ENCODE assay signal across 8 cellular contexts in genomic region chr21:39386194-39386593, GRCh38. TPM values are rescaled to one million over a fixed set of nuclear protein-coding genes. Genes with fewer than 3 reads are reported as not detected.
A peak's percentile ranks its signal among the peaks of the same experiment; 100 is the strongest.
DNase-seq lines count a peak whose midpoint lies in the region; ATAC-seq and TF ChIP-seq lines count a peak whose summit lies in the region.

No MANE protein-coding gene starts in this region.

- H3K4me1 Mint-ChIP-seq in activated T-cell treated with anti-CD3 and anti-CD28 coated beads, Interleukin-2, amount 50 U/mL, for 24 hours (ENCODE audit: low read depth), result peaks cover 48% of the 10 kb centered on the region
- peaks cover 48 to 56% of the 10 kb centered on the region in 2 donors for H3K4me1 Mint-ChIP-seq in immature natural killer cell

- H3K9ac ChIP-seq in adipocyte (ENCODE audit: low read length), result peak overlapping the region; percentile 86

- no peaks in the 10 kb centered on the region for H3K9me3 Mint-ChIP-seq in activated T-cell treated with anti-CD3 and anti-CD28 coated beads, Interleukin-2, amount 50 U/mL, for 24 hours
- no peaks in the 10 kb centered on the region for H3K9me3 Mint-ChIP-seq in immature natural killer cell

- peak overlapping the region; percentile 85 for H3K27ac Mint-ChIP-seq in activated T-cell treated with anti-CD3 and anti-CD28 coated beads, Interleukin-2, amount 50 U/mL, for 24 hours
- H3K27ac Mint-ChIP-seq in immature natural killer cell, result peak overlapping the region in 5 of 6 donors; percentile 51 to 72 (median 62)

- peaks cover 13% of the 10 kb centered on the region for H3K36me3 Mint-ChIP-seq in activated T-cell treated with anti-CD3 and anti-CD28 coated beads, Interleukin-2, amount 50 U/mL, for 24 hours (ENCODE audit: low read depth)
- H3K36me3 Mint-ChIP-seq in immature natural killer cell, result peaks cover 0 to under 1% (median 0%) of the 10 kb centered on the region in 3 donors

- in situ Hi-C loops in GM13977 (cut with MboI; ENCODE audit: low pct_unique_long_range_greater_than_20kb, low sequenced_read_pairs, unreplicated experiment), result loop anchor here (25.0 kb wide), 1 partner anchor 199 kb away; the partner anchor contains the start of gene PSMG1

- DNase-seq in activated T-cell treated with anti-CD3 and anti-CD28 coated beads, Interleukin-2, amount 50 U/mL, for 24 hours, result peak; percentile 40
- DNase-seq in activated T-cell treated with anti-CD3 and anti-CD28 coated beads for 4 hours (no peak), adipocyte (ENCODE audit: low read depth) (peak; percentile 47), immature natural killer cell (no peak), substantia nigra (lab: John Stamatoyannopoulos, UW) (peak in 29 of 49 donors; percentile 7 to 75 (median 33)), GM13977 (ENCODE audit: low spot score) (no peak), NCI-H146 treated with DMSO at 0.1 percent for 48 hours (lab: John Stamatoyannopoulos, UW; ENCODE audit: unreplicated experiment) (no peak)

- H3K27me3 Mint-ChIP-seq in activated T-cell treated with anti-CD3 and anti-CD28 coated beads, Interleukin-2, amount 50 U/mL, for 24 hours, result no peaks in the 10 kb centered on the region
- peaks cover 4 to 8% (median 5%) of the 10 kb centered on the region in 3 donors for H3K27me3 Mint-ChIP-seq in immature natural killer cell (ENCODE audit: low read depth in 3 of 3)

- ATAC-seq in HG03342 (IDR thresholded peaks at IDR 0.05; ENCODE audit: unreplicated experiment), result no peak

- H3K36me3 ChIP-seq in adipocyte (ENCODE audit: control insufficient read depth, insufficient read depth, low read length, severe bottlenecking), result peaks cover 4% of the 10 kb centered on the region

- no peaks in the 10 kb centered on the region for H3K27me3 ChIP-seq in adipocyte (replicated peaks; ENCODE audit: control insufficient read depth, insufficient read depth, low read length)

- peak overlapping the region; percentile 79 for H3K4me3 ChIP-seq in adipocyte (ENCODE audit: low read length)

- peaks cover 35% of the 10 kb centered on the region for H3K4me1 ChIP-seq in adipocyte (ENCODE audit: control insufficient read depth, insufficient read depth, low read length)

- peak overlapping the region; percentile 70 for H3K27ac ChIP-seq in substantia nigra (ENCODE audit: low read depth, low read length, poor library complexity, severe bottlenecking)

- TF ChIP-seq CTCF in GM13977 (IDR thresholded peaks at IDR 0.05; ENCODE audit: extremely low read depth, insufficient read depth, missing control alignments), result no peak

- no peaks in the 10 kb centered on the region for H3K9me3 ChIP-seq in adipocyte (ENCODE audit: control insufficient read depth, low read length)

- peak overlapping the region; percentile 68 for H3K4me3 Mint-ChIP-seq in activated T-cell treated with anti-CD3 and anti-CD28 coated beads, Interleukin-2, amount 50 U/mL, for 24 hours
- H3K4me3 Mint-ChIP-seq in immature natural killer cell, result peak overlapping the region; percentile 65 to 87 (median 78)

RNA-seq across cellular contexts. Expression of gene HMGN1, which starts 37.3 kb away (rescaled TPM):
- 100 to 1,000 TPM; 191 to 322 (median 247) TPM for polyA plus RNA-seq in immature natural killer cell

RNA-seq across cellular contexts. Expression of gene LCA5L, which starts 59.4 kb away (rescaled TPM):
- not detected for polyA plus RNA-seq in immature natural killer cell

Comparison
In these comparisons a context has a peak if more than half of its experiments do, and no peak if none do; other contexts are left out.
1. DNase-seq: peak in activated T-cell treated with anti-CD3 and anti-CD28 coated beads, Interleukin-2, amount 50 U/mL, for 24 hours (single experiment), adipocyte (single experiment) and substantia nigra (29 of 49); none in activated T-cell treated with anti-CD3 and anti-CD28 coated beads for 4 hours (single experiment), immature natural killer cell (0 of 3), GM13977 (single experiment) and NCI-H146 treated with DMSO at 0.1 percent for 48 hours (single experiment).